Comparison of ENCODE assay signal across 9 cellular contexts in genomic region chr5:169398515-169398914, GRCh38.
"Had no signal": no experiment of that assay in that cellular context is flagged by ENCODE, and none has a peak within 500 bp of the region (broad histone marks: within the 10 kb centered on the region; RNA-seq: fewer than 3 reads in every experiment).

No MANE protein-coding gene starts in this region.

- DNase-seq: GM23248, GOT3, H7, H9, HCEC 1CT, HFFc6 had no signal

- H3K36me3 ChIP-seq: HAP-1 had no signal

- H3K4me3 ChIP-seq: GM23248, GM23338, HAP-1 had no signal

- H3K4me1 ChIP-seq: HAP-1 had no signal

- H3K9ac ChIP-seq: GM23248 had no signal

- H2AFZ ChIP-seq: GM23248, GM23338 had no signal

- ATAC-seq: GM23338, HCT116 had no signal

- H3K4me2 ChIP-seq: GM23338 had no signal

- H3K27ac ChIP-seq: GM23248 had no signal

- H3K9me3 ChIP-seq: HAP-1 had no signal
